25 cellular contexts compared by ENCODE assay signal in the genomic region with DNA sequence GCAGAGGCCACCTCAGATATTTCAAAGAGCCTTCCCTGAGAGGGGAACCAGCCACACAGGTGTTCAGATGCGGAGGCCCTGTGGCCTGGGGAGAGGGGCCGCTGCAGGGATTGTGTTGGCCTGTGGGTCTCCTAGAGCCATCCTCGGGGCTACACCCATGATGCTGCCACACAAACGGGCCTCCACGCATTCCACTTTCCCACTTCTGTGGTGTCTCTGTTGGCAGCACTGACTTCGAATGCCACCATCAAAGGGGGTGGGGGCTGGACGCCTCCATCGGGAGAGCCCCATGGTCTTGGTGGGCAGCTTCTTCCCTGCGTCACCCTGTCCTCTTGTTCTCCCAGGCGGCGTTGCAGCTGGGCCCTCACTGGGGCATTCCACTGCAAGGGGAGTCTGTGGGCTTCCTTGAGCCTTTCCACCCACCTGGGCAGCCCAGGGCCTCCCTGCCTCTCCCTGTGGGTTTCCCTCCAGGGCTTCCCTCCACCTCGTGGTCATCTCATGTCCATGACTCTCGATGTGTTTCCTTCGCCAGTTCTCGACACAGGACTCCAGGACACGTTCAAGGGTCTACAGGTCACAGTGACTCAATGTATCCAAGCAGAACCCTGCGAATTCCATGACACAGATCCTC.
"Had no signal": no experiment of that assay in that cellular context is flagged by ENCODE, and none has a peak within 500 bp of the region (broad histone marks: within the 10 kb centered on the region; RNA-seq: fewer than 3 reads in every experiment).

No MANE protein-coding gene starts in this region.

- H3K9me3 Mint-ChIP-seq: activated B cell treated with CpG ODN at 0.5 μM for 24 hours; activated naive CD4-positive, alpha-beta T cell treated with anti-CD3 and anti-CD28 coated beads for 36 hours had no signal

- H3K27me3 Mint-ChIP-seq: activated B cell treated with CpG ODN at 0.5 μM for 24 hours; activated CD4-positive, alpha-beta T cell treated with anti-CD3 and anti-CD28 coated beads, Interleukin-2, amount 10 ng/mL, durations not matched to agents 24 days and 14 days; brain; T-helper 17 cell had no signal

- ATAC-seq: activated T-helper 17 cell treated with anti-CD3 and anti-CD28 coated beads, Interleukin-2, amount 50 U/mL, for 72 hours; K562; T-helper 17 cell had no signal

- H3K4me1 Mint-ChIP-seq: activated CD4-positive, alpha-beta T cell treated with anti-CD3 and anti-CD28 coated beads, Interleukin-2, amount 10 ng/mL, durations not matched to agents 24 days and 14 days; brain; T-helper 17 cell had no signal

- DNase-seq: activated B cell treated with CpG ODN at 0.5 μM for 24 hours; activated CD4-positive, alpha-beta T cell treated with anti-CD3 and anti-CD28 coated beads for 1 hour; activated CD4-positive, alpha-beta T cell treated with anti-CD3 and anti-CD28 coated beads, Interleukin-2, amount 10 ng/mL, durations not matched to agents 24 days and 14 days; activated CD4-positive, alpha-beta T cell treated with anti-CD3 and anti-CD28 coated beads, Interleukin-2, amount 50 U/mL, for 48 hours; activated gamma-delta T cell; activated naive CD4-positive, alpha-beta T cell treated with anti-CD3 and anti-CD28 coated beads for 36 hours; activated T-cell treated with anti-CD3 and anti-CD28 coated beads for 4 hours; activated T-cell treated with anti-CD3 and anti-CD28 coated beads, Interleukin-2, amount 50 U/mL, for 48 hours; amygdala; Kasumi-1; NCI-H1048; NCI-H146; NCI-H187 treated with DMSO at 0.1 percent for 48 hours; NCI-H2081 treated with DMSO at 0.1 percent for 48 hours; NCI-H446; NCI-H524; SHP77 treated with DMSO at 0.1 percent for 48 hours; T-helper 17 cell; T1000 had no signal

- H3K36me3 Mint-ChIP-seq: activated naive CD8-positive, alpha-beta T cell; brain had no signal

- H3K27ac Mint-ChIP-seq: activated B cell treated with CpG ODN at 0.5 μM for 24 hours; activated CD4-positive, alpha-beta T cell treated with anti-CD3 and anti-CD28 coated beads, Interleukin-2, amount 10 ng/mL, durations not matched to agents 24 days and 14 days; activated naive CD4-positive, alpha-beta T cell treated with anti-CD3 and anti-CD28 coated beads for 36 hours; activated naive CD8-positive, alpha-beta T cell; activated T-helper 17 cell treated with anti-CD3 and anti-CD28 coated beads, Interleukin-2, amount 50 U/mL, for 72 hours; brain; T-helper 17 cell had no signal

- H3K36me3 ChIP-seq: Peyer's patch had no signal

- H3K9me3 ChIP-seq: Peyer's patch had no signal

- H3K27me3 ChIP-seq: Peyer's patch had no signal

- H3K4me3 Mint-ChIP-seq: activated B cell treated with CpG ODN at 0.5 μM for 24 hours; activated CD4-positive, alpha-beta T cell treated with anti-CD3 and anti-CD28 coated beads, Interleukin-2, amount 10 ng/mL, durations not matched to agents 24 days and 14 days; activated naive CD4-positive, alpha-beta T cell treated with anti-CD3 and anti-CD28 coated beads for 36 hours; activated naive CD8-positive, alpha-beta T cell; activated T-helper 17 cell treated with anti-CD3 and anti-CD28 coated beads, Interleukin-2, amount 50 U/mL, for 72 hours; brain; T-helper 17 cell had no signal

- H3K4me3 ChIP-seq: K562, Peyer's patch had no signal

- H3K4me1 ChIP-seq: Peyer's patch had no signal

- H3K27ac ChIP-seq: Peyer's patch, RWPE1 had no signal
